ENCODE assay signal across 8 cellular contexts in the genomic region with DNA sequence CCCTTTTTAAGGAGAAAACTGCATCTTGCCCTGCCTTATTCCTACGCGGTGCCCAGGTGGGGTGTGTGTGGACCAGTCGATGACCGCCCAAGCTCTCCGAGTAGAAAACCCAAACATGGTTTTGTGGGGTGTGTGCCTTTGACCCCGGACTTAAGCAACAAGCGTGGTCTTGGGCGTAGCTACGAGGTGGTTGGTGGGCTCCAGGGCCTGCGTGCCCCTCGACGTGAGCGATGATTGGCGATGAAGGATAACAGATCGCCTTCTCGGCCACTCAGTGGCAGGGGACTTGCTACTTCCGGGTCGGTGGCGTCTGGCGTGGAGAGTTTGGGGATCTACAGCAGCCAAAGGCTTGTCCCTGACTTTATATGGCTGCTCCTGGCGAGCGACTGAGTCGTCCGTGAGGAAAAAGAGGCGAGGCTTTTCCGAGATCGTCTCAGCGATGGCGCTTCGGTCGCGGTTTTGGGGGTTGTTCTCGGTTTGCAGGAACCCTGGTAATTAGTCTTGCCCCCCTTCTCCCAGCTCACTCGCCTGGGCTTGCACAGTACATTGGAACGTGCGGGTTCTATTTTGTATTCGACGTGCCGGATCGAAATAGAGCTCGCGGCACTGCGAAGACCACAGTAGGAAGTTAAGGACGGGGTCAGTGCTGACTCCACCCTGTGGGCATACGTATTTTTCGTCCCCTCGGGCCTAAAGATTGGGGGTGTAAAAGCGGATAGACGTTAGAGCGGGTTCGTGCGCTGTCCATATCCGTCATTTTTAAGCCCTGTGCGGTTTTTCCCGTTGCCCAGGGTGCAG. TPM values are rescaled to one million over a fixed set of nuclear protein-coding genes. Genes with fewer than 3 reads are reported as not detected.
DNase-seq lines count a peak whose midpoint lies in the region; ATAC-seq and TF ChIP-seq lines count a peak whose summit lies in the region.

Gene MRPL18 (plus strand): TSS at position 319 of the 798 bp plus-strand sequence. CDS start 121 bp downstream, at position 440.

- no peaks in the 10 kb centered on the region for H3K36me3 ChIP-seq in kidney epithelial cell (ENCODE audit: control insufficient read depth, insufficient read depth, low read length)

- H3K4me3 ChIP-seq in choroid plexus epithelial cell (ENCODE audit: low read depth, low read length), result peak within 1 kb of the TSS; percentile 100
- peak within 1 kb of the TSS; percentile 99 for H3K4me3 ChIP-seq in kidney epithelial cell (ENCODE audit: low read depth, low read length)

- POLR2A ChIA-PET in activated CD4-positive, alpha-beta T cell treated with anti-CD3 and anti-CD28 coated beads for 36 hours (lab: Charles Lee), result interaction anchor here (0.5 to 5.6 kb wide), 13 partner anchors 20 to 730 kb away, joined by 3 to 44 read pairs (median 5); partner anchors contain the start of genes ACAT2, IGF2R, SOD2 and WTAP

- intact Hi-C loops in activated CD4-positive, alpha-beta T cell treated with anti-CD3 and anti-CD28 coated beads for 36 hours (cut with DNase I, micrococcal nuclease), result loop anchor here (1.0 to 5.0 kb wide), 3 partner anchors 98 to 142 kb away; partner anchors contain the start of gene SOD2 (in 1 of the 2)

- no peak for TF ChIP-seq CTCF in choroid plexus epithelial cell (conservative IDR thresholded peaks at IDR 0.05; ENCODE audit: low read depth, low read length)
- no peak for TF ChIP-seq CTCF in kidney epithelial cell (IDR thresholded peaks at IDR 0.05; ENCODE audit: insufficient read depth, low read length, poor library complexity, severe bottlenecking)

- CTCF ChIA-PET in activated CD4-positive, alpha-beta T cell treated with anti-CD3 and anti-CD28 coated beads for 36 hours (lab: Charles Lee), result interaction anchor here (0.6 to 2.9 kb wide), 13 partner anchors 8 to 183 kb away, joined by 3 to 13 read pairs (median 4); no protein-coding TSS in a partner anchor

- peak; percentile 81 for ATAC-seq in HG03442 (IDR thresholded peaks at IDR 0.05; ENCODE audit: unreplicated experiment)
- peak; percentile 85 for ATAC-seq in activated CD4-positive, alpha-beta T cell treated with anti-CD3 and anti-CD28 coated beads for 36 hours

- no peaks in the 10 kb centered on the region for H3K9me3 Mint-ChIP-seq in activated CD4-positive, alpha-beta T cell treated with anti-CD3 and anti-CD28 coated beads for 36 hours (ENCODE audit: low read depth)

- DNase-seq in Ammon's horn (ENCODE audit: low spot score) (peak; percentile 100), GM19238 (ENCODE audit: insufficient read length, low spot score) (peak; percentile 84), NCI-H524 (lab: John Stamatoyannopoulos, UW) (peak; percentile 98 to 99), choroid plexus epithelial cell (ENCODE audit: low read depth) (peak; percentile 99), kidney epithelial cell (ENCODE audit: low read depth) (peak; percentile 92)
- peak; percentile 94 for DNase-seq in activated CD4-positive, alpha-beta T cell treated with anti-CD3 and anti-CD28 coated beads for 36 hours
- peak; percentile 65 for DNase-seq in stimulated activated CD4-positive, alpha-beta T cell treated with anti-CD3 and anti-CD28 coated beads, Interleukin-1b, Interleukin-23, amount 100 ng/mL, for 1 hour (ENCODE audit: low read depth in 2 of 2)

- H3K4me3 Mint-ChIP-seq in activated CD4-positive, alpha-beta T cell treated with anti-CD3 and anti-CD28 coated beads for 36 hours, result peak within 1 kb of the TSS; percentile 86

- H3K27me3 Mint-ChIP-seq in activated CD4-positive, alpha-beta T cell treated with anti-CD3 and anti-CD28 coated beads for 36 hours, result no peaks in the 10 kb centered on the region

- no peaks in the 10 kb centered on the region for H3K27me3 ChIP-seq in kidney epithelial cell (ENCODE audit: control insufficient read depth, insufficient read depth, low read length)

- peaks cover 60% of the 10 kb centered on the region for H3K4me1 Mint-ChIP-seq in activated CD4-positive, alpha-beta T cell treated with anti-CD3 and anti-CD28 coated beads for 36 hours

- peak within 1 kb of the TSS; percentile 99 for H3K27ac Mint-ChIP-seq in activated CD4-positive, alpha-beta T cell treated with anti-CD3 and anti-CD28 coated beads for 36 hours

- peaks cover 75% of the 10 kb centered on the region for H3K36me3 Mint-ChIP-seq in activated CD4-positive, alpha-beta T cell treated with anti-CD3 and anti-CD28 coated beads for 36 hours (ENCODE audit: low read depth)

RNA-seq across cellular contexts. Expression of gene MRPL18, which starts in this region (rescaled TPM):
- 10 to 100 TPM; 83.7 to 84.4 TPM for total RNA-seq in activated CD4-positive, alpha-beta T cell treated with anti-CD3 and anti-CD28 coated beads for 36 hours
- 82.7 and 98.9 TPM in 2 replicates for total RNA-seq in kidney epithelial cell

Comparison
In these comparisons a context has a peak if more than half of its experiments do, and no peak if none do; other contexts are left out.
1. Peak in every context shown above with its lines: DNase-seq, ATAC-seq and H3K4me3 ChIP-seq.